Comparison of ENCODE assay signal across 25 cellular contexts in the genomic region with DNA sequence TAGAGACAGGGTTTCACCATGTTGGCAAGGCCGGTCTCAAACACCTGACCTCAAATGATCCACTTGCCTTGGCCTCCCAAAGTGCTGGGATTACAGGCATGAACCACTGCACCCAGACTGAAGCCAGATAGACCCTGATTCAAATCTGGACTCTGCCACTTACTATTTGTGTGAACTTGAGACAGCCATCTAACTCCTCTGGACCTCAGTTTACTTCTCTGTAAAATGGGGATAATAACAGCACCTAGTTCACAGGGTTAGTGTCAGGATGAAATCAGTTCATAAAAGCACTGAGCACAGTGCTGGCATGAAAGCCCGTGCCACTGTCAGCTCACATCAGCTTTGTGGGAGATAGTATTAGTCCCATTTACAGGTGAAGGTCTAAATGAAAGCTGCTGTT. TPM values are rescaled to one million over a fixed set of nuclear protein-coding genes. Genes with fewer than 3 reads are reported as not detected.
"Had no signal": no experiment of that assay in that cellular context is flagged by ENCODE, and none has a peak within 500 bp of the region (broad histone marks: within the 10 kb centered on the region; RNA-seq: fewer than 3 reads in every experiment).

No MANE protein-coding gene starts in this region.

- H3K27me3 ChIP-seq: foreskin keratinocyte, hepatocyte, neural progenitor cell, right atrium auricular region, testis had no signal

- H3K4me2 ChIP-seq: hepatocyte, neural progenitor cell had no signal

- H3K9ac ChIP-seq: neural progenitor cell had no signal

- H3K9me3 ChIP-seq: esophagus muscularis mucosa, gastroesophageal sphincter, heart left ventricle, left lung, prostate gland, right atrium auricular region, sigmoid colon, testis, tibial artery had no signal

- ATAC-seq: foreskin keratinocyte; gastroesophageal sphincter; heart left ventricle; left cardiac atrium; left lung; naive thymus-derived CD4-positive, alpha-beta T cell; stimulated activated memory B cell treated with anti-CD40 and anti-IgM and Interleukin-4, amounts not matched to agents 10 μg/mL and 1 μg/mL and 100 μg/mL, for 72 hours; stimulated activated naive CD8-positive, alpha-beta T cell treated with anti-CD3 and anti-CD28 coated beads, Interleukin-15, Interleukin-2, amounts not matched to agents 100 U/mL and 50 U/mL, for 24 hours had no signal

- H3K36me3 ChIP-seq: esophagus muscularis mucosa, gastroesophageal sphincter, heart left ventricle, left lung, neural progenitor cell, prostate gland, right atrium auricular region, sigmoid colon, tibial artery had no signal

- H3K4me1 ChIP-seq: esophagus muscularis mucosa, foreskin keratinocyte, gastroesophageal sphincter, heart left ventricle, left lung, prostate gland, right atrium auricular region, sigmoid colon, testis, tibial artery had no signal

- DNase-seq: dermis blood vessel endothelial cell; effector memory CD4-positive, alpha-beta T cell; foreskin keratinocyte; heart left ventricle; kidney; left cardiac atrium; left lung; mesenchymal stem cell; midbrain; naive thymus-derived CD4-positive, alpha-beta T cell; sigmoid colon; stimulated activated CD4-positive, alpha-beta T cell treated with anti-CD3 and anti-CD28 coated beads, Interleukin-2, amount 100 ng/mL, for 24 hours; stimulated activated CD4-positive, alpha-beta T cell treated with anti-CD3 and anti-CD28 coated beads, Interleukin-4, amount 100 ng/mL, for 4 hours; stimulated activated naive CD8-positive, alpha-beta T cell treated with anti-CD3 and anti-CD28 coated beads, Interleukin-15, Interleukin-2, amounts not matched to agents 100 U/mL and 50 U/mL, for 24 hours; substantia nigra; testis; tibial artery had no signal

- H3K27ac ChIP-seq: coronary artery, esophagus muscularis mucosa, foreskin keratinocyte, gastroesophageal sphincter, heart left ventricle, hepatocyte, left lung, neural progenitor cell, prostate gland, right atrium auricular region, sigmoid colon, testis, tibial artery had no signal

- H3K79me2 ChIP-seq: hepatocyte had no signal

- H3K4me3 ChIP-seq: coronary artery, esophagus muscularis mucosa, gastroesophageal sphincter, heart left ventricle, hepatocyte, left lung, neural progenitor cell, prostate gland, right atrium auricular region, sigmoid colon, testis, tibial artery had no signal

- H2AFZ ChIP-seq: hepatocyte, neural progenitor cell had no signal

RNA-seq across cellular contexts. Expression of a gene that starts 28.5 kb away (rescaled TPM):
- total RNA-seq: left cardiac atrium had no signal
- polyA plus RNA-seq: naive thymus-derived CD4-positive, alpha-beta T cell had no signal
